In the genomic region with DNA sequence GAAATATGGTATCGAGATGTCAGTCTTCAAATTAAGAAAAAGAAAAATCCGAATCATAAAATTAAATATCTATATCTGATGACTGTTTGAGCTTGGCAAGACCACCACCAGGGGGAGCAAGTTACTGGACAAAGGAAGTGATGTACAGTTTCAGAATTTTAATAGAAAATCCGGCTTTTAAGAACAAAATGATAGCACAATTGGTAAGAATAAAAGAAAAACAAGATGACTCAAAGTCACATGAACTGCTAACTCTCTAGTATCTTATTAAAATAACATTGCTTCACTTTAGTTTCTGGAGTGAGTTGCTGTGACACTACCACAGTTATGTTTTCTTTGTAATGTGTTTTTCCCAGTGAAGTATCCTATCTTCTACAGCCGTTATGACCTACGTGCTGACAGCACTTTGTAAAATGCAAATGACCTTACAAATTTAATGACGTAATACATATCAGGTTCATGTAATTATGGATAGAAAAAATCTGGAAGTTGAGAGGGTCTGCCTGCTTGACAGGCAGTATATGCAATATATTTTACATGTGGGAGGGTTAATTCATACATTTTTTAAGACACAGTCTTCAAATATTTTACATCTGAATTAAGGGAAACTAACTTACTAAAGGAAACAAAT, we compare ENCODE assay signal across 8 cellular contexts.
DNase-seq lines count a peak whose midpoint lies in the region; ATAC-seq and TF ChIP-seq lines count a peak whose summit lies in the region.

No MANE protein-coding gene starts in this region.

- H3K27ac ChIP-seq in esophagus squamous epithelium: no peak overlapping the region

- intact Hi-C loops in esophagus squamous epithelium (cut with DNase I): loop anchor here (10.0 kb wide), 1 partner anchor 1147 kb away; no protein-coding TSS in a partner anchor

- DNase-seq in stimulated activated CD4-positive, alpha-beta T cell treated with anti-CD3 and anti-CD28 coated beads, Interleukin-12 subunit alpha, Interleukin-12 subunit beta, amount 100 ng/mL, for 48 hours (ENCODE audit: low read depth in 2 of 3, low spot score in 1 of 3): peak; percentile 1 to 12 (median 2)
- no peak for DNase-seq in stimulated activated CD4-positive, alpha-beta T cell treated with anti-CD3 and anti-CD28 coated beads, Interleukin-1b, Interleukin-23, amount 100 ng/mL, for 48 hours
- DNase-seq in HS-5 (ENCODE audit: low read depth): peak; percentile 45
- DNase-seq in SHP77 (lab: John Stamatoyannopoulos, UW): peak; percentile 39 to 53
- no peak for DNase-seq in esophagus squamous epithelium (lab: John Stamatoyannopoulos, UW)
- peak; percentile 56 for DNase-seq in omental fat pad (ENCODE audit: low spot score)
- DNase-seq in ecto neural progenitor cell (ENCODE audit: low spot score): no peak
- DNase-seq in activated naive CD4-positive, alpha-beta T cell treated with anti-CD3 and anti-CD28 coated beads, Interleukin-2, amount 50 U/mL, for 16 hours: no peak

- TF ChIP-seq POLR2A in esophagus squamous epithelium (IDR thresholded peaks at IDR 0.05): no peak

- no peak overlapping the region for H3K4me3 ChIP-seq in esophagus squamous epithelium

- ATAC-seq in omental fat pad (ENCODE audit: low FRiP score): no peak

- no peaks in the 10 kb centered on the region for H3K4me1 ChIP-seq in esophagus squamous epithelium

- H3K27me3 ChIP-seq in esophagus squamous epithelium: no peaks in the 10 kb centered on the region

- 20 to 28% methylated on average over 6 of the region's 6 CpGs for WGBS in esophagus squamous epithelium, 2 donors

- H3K36me3 ChIP-seq in esophagus squamous epithelium: no peaks in the 10 kb centered on the region

- TF ChIP-seq CTCF in esophagus squamous epithelium (IDR thresholded peaks at IDR 0.05): peak; percentile 26 to 68 (median 46)
- no peak for TF ChIP-seq CTCF in omental fat pad (IDR thresholded peaks at IDR 0.05)

- H3K9me3 ChIP-seq in esophagus squamous epithelium: no peaks in the 10 kb centered on the region

Comparison
In these comparisons a context has a peak if more than half of its experiments do, and no peak if none do; other contexts are left out.
1. DNase-seq: peak in stimulated activated CD4-positive, alpha-beta T cell treated with anti-CD3 and anti-CD28 coated beads, Interleukin-12 subunit alpha, Interleukin-12 subunit beta, amount 100 ng/mL, for 48 hours (3 of 3), HS-5 (single experiment), SHP77 (2 of 2) and omental fat pad (single experiment); none in stimulated activated CD4-positive, alpha-beta T cell treated with anti-CD3 and anti-CD28 coated beads, Interleukin-1b, Interleukin-23, amount 100 ng/mL, for 48 hours (single experiment), esophagus squamous epithelium (single experiment), ecto neural progenitor cell (single experiment) and activated naive CD4-positive, alpha-beta T cell treated with anti-CD3 and anti-CD28 coated beads, Interleukin-2, amount 50 U/mL, for 16 hours (single experiment).
2. CTCF ChIP-seq: peak in esophagus squamous epithelium (6 of 6); none in omental fat pad (0 of 3).